ENCODE assay signal across 8 cellular contexts in the genomic region with DNA sequence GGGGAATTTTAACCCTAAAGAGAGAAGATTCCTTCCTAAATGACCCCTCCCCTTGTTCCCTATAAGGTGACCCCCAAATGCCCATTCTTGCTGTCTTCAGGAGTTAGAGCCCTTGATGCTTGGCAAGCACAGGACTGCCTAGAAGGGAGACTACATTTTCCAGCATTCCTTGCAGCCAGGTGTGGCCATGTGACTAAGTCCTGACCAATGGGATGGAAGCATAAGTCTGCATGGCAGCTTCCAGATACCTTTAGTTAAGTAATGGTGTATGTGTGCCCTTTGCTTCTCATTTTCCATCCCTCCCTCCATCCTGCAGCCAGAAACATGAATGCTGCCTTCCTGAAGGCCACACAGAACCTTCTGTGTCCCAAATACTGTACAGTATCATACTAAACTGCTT. TPM values are rescaled to one million over a fixed set of nuclear protein-coding genes. Genes with fewer than 3 reads are reported as not detected.
DNase-seq lines count a peak whose midpoint lies in the region; ATAC-seq, FAIRE-seq and TF ChIP-seq lines count a peak whose summit lies in the region.
"Had no signal": no experiment of that assay in that cellular context is flagged by ENCODE, and none has a peak within 500 bp of the region (broad histone marks: within the 10 kb centered on the region; RNA-seq: fewer than 3 reads in every experiment).

No MANE protein-coding gene starts in this region.

- peak; percentile 67 for ATAC-seq in HG03432 (IDR thresholded peaks at IDR 0.05; ENCODE audit: unreplicated experiment)
- ATAC-seq in GM19035 (IDR thresholded peaks at IDR 0.05; ENCODE audit: unreplicated experiment): no peak

- FAIRE-seq in GM12891 (lab: Jason Lieb, UNC): peak; percentile 83

- TF ChIP-seq POLR2A in GM12891 (IDR thresholded peaks at IDR 0.05; ENCODE audit: low read depth, low read length): no peak

- DNase-seq in GM12891 (ENCODE audit: insufficient read length, low spot score) (no peak), RPMI8226 (peak; percentile 55), kidney glomerular epithelial cell (lab: John Stamatoyannopoulos, UW) (peak; percentile 1), hippocampal formation (lab: John Stamatoyannopoulos, UW) (no peak), T-helper 9 cell (no peak)

TF ChIP-seq in GM12891, 5 proteins besides CTCF, POLR2A, EP300 and RAD21:
- TF ChIP-seq PAX5 (IDR thresholded peaks at IDR 0.05; ENCODE audit: insufficient read depth, low read length, severe bottlenecking) (no peak), POLR2AphosphoS5 (IDR thresholded peaks at IDR 0.05; ENCODE audit: low read depth, low read length) (no peak), POU2F2 (IDR thresholded peaks at IDR 0.05; ENCODE audit: low read depth, low read length) (no peak)

RNA-seq across cellular contexts. Expression of a gene that starts 5.5 kb away (rescaled TPM):
- polyA plus RNA-seq in GM12891 (2012; ENCODE audit: low read depth, missing spikeins): 0.06 TPM
- polyA plus RNA-seq: IgD-negative memory B cell had no signal

RNA-seq across cellular contexts. Expression of a gene that starts 44.2 kb away (rescaled TPM):
- 61.6 TPM for polyA plus RNA-seq in GM12891 (2012; ENCODE audit: low read depth, missing spikeins)

Comparison
In these comparisons a context has a peak if more than half of its experiments do, and no peak if none do; other contexts are left out.
1. DNase-seq: peak in RPMI8226 (single experiment) and kidney glomerular epithelial cell (single experiment); none in GM12891 (single experiment), hippocampal formation (0 of 2) and T-helper 9 cell (single experiment).